19 cellular contexts compared by ENCODE assay signal in the genomic region with DNA sequence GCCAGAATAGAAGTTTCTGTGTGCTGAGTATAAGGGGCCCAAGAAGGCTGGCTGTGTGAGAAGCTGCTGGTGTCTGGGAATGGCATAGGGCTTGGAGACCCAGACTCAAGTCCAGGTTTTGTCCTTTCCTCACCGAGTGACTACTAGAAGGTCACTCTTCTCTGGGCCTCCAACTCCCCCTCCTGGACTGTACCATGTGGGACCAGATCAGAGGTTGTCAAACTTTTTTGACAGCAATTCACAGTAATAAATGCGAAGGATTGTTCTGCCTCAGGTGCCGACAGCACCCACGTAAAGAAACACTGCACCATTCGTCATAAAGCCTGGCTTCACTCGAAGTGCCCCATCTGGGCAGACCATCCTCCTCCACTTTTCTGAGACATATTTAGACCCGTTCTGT. TPM values are rescaled to one million over a fixed set of nuclear protein-coding genes. Genes with fewer than 3 reads are reported as not detected.
DNase-seq lines count a peak whose midpoint lies in the region; ATAC-seq and TF ChIP-seq lines count a peak whose summit lies in the region.
"Had no signal": no experiment of that assay in that cellular context is flagged by ENCODE, and none has a peak within 500 bp of the region (broad histone marks: within the 10 kb centered on the region; RNA-seq: fewer than 3 reads in every experiment).

No MANE protein-coding gene starts in this region.

- H3K4me3 Mint-ChIP-seq in MCF 10A (ENCODE audit: unreplicated experiment) = no peak overlapping the region
- H3K4me3 Mint-ChIP-seq in activated CD4-positive, alpha-beta memory T cell treated with anti-CD3 and anti-CD28 coated beads for 36 hours = no peak overlapping the region
- H3K4me3 Mint-ChIP-seq: CD4-positive, alpha-beta memory T cell had no signal

- TF ChIP-seq RAD21 in Ishikawa (IDR thresholded peaks at IDR 0.05; ENCODE audit: low read depth) = peak; percentile 30

- DNase-seq in MCF 10A (ENCODE audit: unreplicated experiment) = peak; percentile 57
- peak in 1 of 2 donors; percentile 50 for DNase-seq in foreskin keratinocyte
- no peak for DNase-seq in suprapubic skin (ENCODE audit: low spot score in 2 of 2)
- no peak for DNase-seq in kidney tubule cell (ENCODE audit: low spot score)
- DNase-seq in activated CD4-positive, alpha-beta memory T cell treated with anti-CD3 and anti-CD28 coated beads for 36 hours = no peak
- DNase-seq in gastrocnemius medialis = no peak
- no peak for DNase-seq in NK-92 (lab: John Stamatoyannopoulos, UW; ENCODE audit: unreplicated experiment)
- DNase-seq: ACHN; CD4-positive, alpha-beta memory T cell; DMS79; GM23248; KG1; MM.1S; NCI-H1105; NCI-H187 treated with DMSO at 0.1 percent for 48 hours; NCI-H774; SHP77 had no signal

- H3K36me3 ChIP-seq in suprapubic skin (peaks cover 18% of the 10 kb centered on the region), gastrocnemius medialis (no peaks in the 10 kb centered on the region)

- H3K9me3 ChIP-seq in suprapubic skin = no peaks in the 10 kb centered on the region
- H3K9me3 ChIP-seq in gastrocnemius medialis = no peaks in the 10 kb centered on the region

- intact Hi-C loops in MCF 10A (cut with micrococcal nuclease) (no loop called here), gastrocnemius medialis (cut with DNase I; ENCODE audit: low total_unique reads) (loop anchor here (5.0 kb wide), 1 partner anchor 50 kb away; no protein-coding TSS in a partner anchor)
- intact Hi-C loops in activated CD4-positive, alpha-beta memory T cell treated with anti-CD3 and anti-CD28 coated beads for 36 hours (cut with micrococcal nuclease) = no loop called here

- POLR2A ChIA-PET in MCF 10A (lab: Yijun Ruan, JAX) = interaction anchor here (1.5 to 42.9 kb wide), 12 partner anchors 10 to 150 kb away, joined by 4 to 3819 read pairs (median 13); partner anchors contain the start of gene PKP1
- POLR2A ChIA-PET in activated CD4-positive, alpha-beta memory T cell treated with anti-CD3 and anti-CD28 coated beads for 36 hours (lab: Charles Lee) = no interaction called here

- H3K27me3 Mint-ChIP-seq in MCF 10A (ENCODE audit: insufficient read depth, unreplicated experiment) = no peaks in the 10 kb centered on the region
- peaks cover 16% of the 10 kb centered on the region for H3K27me3 Mint-ChIP-seq in activated CD4-positive, alpha-beta memory T cell treated with anti-CD3 and anti-CD28 coated beads for 36 hours

- no TSS peak for BruUV-seq in MCF 10A (replicated peaks; lab: Mats Ljungman, UMichigan)

- in situ Hi-C loops in gastrocnemius medialis (cut with MboI; ENCODE audit: low sequenced_read_pairs in 4 of 4) = no loop called here

- H3K27ac Mint-ChIP-seq in MCF 10A (ENCODE audit: low read depth, unreplicated experiment) = peak overlapping the region; percentile 97
- no peak overlapping the region for H3K27ac Mint-ChIP-seq in activated CD4-positive, alpha-beta memory T cell treated with anti-CD3 and anti-CD28 coated beads for 36 hours
- H3K27ac Mint-ChIP-seq: CD4-positive, alpha-beta memory T cell had no signal

- no peaks in the 10 kb centered on the region for H3K9me3 Mint-ChIP-seq in MCF 10A (ENCODE audit: unreplicated experiment)
- H3K9me3 Mint-ChIP-seq in activated CD4-positive, alpha-beta memory T cell treated with anti-CD3 and anti-CD28 coated beads for 36 hours = no peaks in the 10 kb centered on the region

- CTCF ChIA-PET in MCF 10A (lab: Yijun Ruan, JAX) = interaction anchor here (0.6 to 26.0 kb wide), 19 partner anchors 12 to 242 kb away, joined by 3 to 474 read pairs (median 5); partner anchors contain the start of gene PKP1
- CTCF ChIA-PET in activated CD4-positive, alpha-beta memory T cell treated with anti-CD3 and anti-CD28 coated beads for 36 hours (lab: Charles Lee) = interaction anchor here (1.2 kb wide), 1 partner anchor 200 kb away, joined by 3 read pairs; no protein-coding TSS in a partner anchor

- H3K4me1 ChIP-seq in foreskin keratinocyte (peaks cover 44% of the 10 kb centered on the region), suprapubic skin (peaks cover 91% of the 10 kb centered on the region), gastrocnemius medialis (peaks cover 21 to 28% of the 10 kb centered on the region in 2 donors)

- peak overlapping the region; percentile 100 for H3K27ac ChIP-seq in foreskin keratinocyte
- H3K27ac ChIP-seq in suprapubic skin = peak overlapping the region; percentile 89
- H3K27ac ChIP-seq in gastrocnemius medialis = peak overlapping the region in 1 of 4 donors; percentile 42
- H3K27ac ChIP-seq: GM23248 had no signal

- no peak overlapping the region for H3K4me3 ChIP-seq in suprapubic skin
- H3K4me3 ChIP-seq in gastrocnemius medialis = no peak overlapping the region
- H3K4me3 ChIP-seq: GM23248 had no signal

- WGBS in suprapubic skin = 45% methylated on average over 7 of the region's 7 CpGs

- peaks cover 56% of the 10 kb centered on the region for H3K4me1 Mint-ChIP-seq in MCF 10A (ENCODE audit: insufficient read depth, unreplicated experiment)
- no peaks in the 10 kb centered on the region for H3K4me1 Mint-ChIP-seq in activated CD4-positive, alpha-beta memory T cell treated with anti-CD3 and anti-CD28 coated beads for 36 hours (ENCODE audit: low read depth)
- H3K4me1 Mint-ChIP-seq: CD4-positive, alpha-beta memory T cell had no signal

- ATAC-seq in foreskin keratinocyte (no peak), gastrocnemius medialis (no peak)
- ATAC-seq: Panc1 had no signal

- no peak for TF ChIP-seq POLR2A in suprapubic skin (IDR thresholded peaks at IDR 0.05)
- TF ChIP-seq POLR2A in gastrocnemius medialis (IDR thresholded peaks at IDR 0.05) = no peak

- no peaks in the 10 kb centered on the region for H3K27me3 ChIP-seq in foreskin keratinocyte
- no peaks in the 10 kb centered on the region for H3K27me3 ChIP-seq in suprapubic skin
- H3K27me3 ChIP-seq in gastrocnemius medialis = no peaks in the 10 kb centered on the region

- H3K36me3 Mint-ChIP-seq in MCF 10A (ENCODE audit: insufficient read depth, unreplicated experiment) = peaks cover 9% of the 10 kb centered on the region
- no peaks in the 10 kb centered on the region for H3K36me3 Mint-ChIP-seq in activated CD4-positive, alpha-beta memory T cell treated with anti-CD3 and anti-CD28 coated beads for 36 hours
- H3K36me3 Mint-ChIP-seq: CD4-positive, alpha-beta memory T cell had no signal

- no peak for TF ChIP-seq EP300 in Ishikawa (IDR thresholded peaks at IDR 0.05; ENCODE audit: borderline replicate concordance)
- TF ChIP-seq EP300 in suprapubic skin (IDR thresholded peaks at IDR 0.05) = no peak

- peak; percentile 13 for TF ChIP-seq CTCF in MCF 10A (IDR thresholded peaks at IDR 0.05; ENCODE audit: unreplicated experiment)
- peak; percentile 45 for TF ChIP-seq CTCF in foreskin keratinocyte (conservative IDR thresholded peaks at IDR 0.05)
- no peak for TF ChIP-seq CTCF in suprapubic skin (IDR thresholded peaks at IDR 0.05)
- TF ChIP-seq CTCF in gastrocnemius medialis (IDR thresholded peaks at IDR 0.05 in 4 of 5, conservative IDR thresholded peaks at IDR 0.05 in 1 of 5) = no peak

TF ChIP-seq in Ishikawa, 13 proteins besides CTCF, POLR2A, EP300 and RAD21 (continues in another document):
- TF ChIP-seq TEAD4 (IDR thresholded peaks at IDR 0.05) (no peak), TCF12 (IDR thresholded peaks at IDR 0.05; ENCODE audit: low read depth) (no peak), FOXM1 (IDR thresholded peaks at IDR 0.05; ENCODE audit: borderline replicate concordance, low read depth) (no peak), CREB1 (IDR thresholded peaks at IDR 0.05; ENCODE audit: low read depth) (no peak), REST (IDR thresholded peaks at IDR 0.05; ENCODE audit: low read depth) (no peak), ZBTB7A (IDR thresholded peaks at IDR 0.05; ENCODE audit: low read depth) (no peak), MAX (IDR thresholded peaks at IDR 0.05) (no peak), CEBPB (IDR thresholded peaks at IDR 0.05) (no peak), YY1 (IDR thresholded peaks at IDR 0.05; ENCODE audit: low read depth) (no peak), TAF1 (IDR thresholded peaks at IDR 0.05; ENCODE audit: low read depth) (no peak), EGR1 (IDR thresholded peaks at IDR 0.05) (no peak), NFIC (IDR thresholded peaks at IDR 0.05) (no peak)

RNA-seq across cellular contexts. Expression of gene PKP1, which starts 29.0 kb away (rescaled TPM):
- total RNA-seq in MCF 10A (2022) = 0.30 and 0.32 TPM in 2 replicates
- total RNA-seq in foreskin keratinocyte = 153 and 171 TPM in 2 replicates
- polyA plus RNA-seq in foreskin keratinocyte = 92.5 and 104 TPM in 2 replicates
- total RNA-seq in suprapubic skin = 1,000 to 10,000 TPM in 3 of 4 donors, 100 to 1,000 TPM in 1; 888 to 1,187 (median 1,096) TPM
- total RNA-seq in activated CD4-positive, alpha-beta memory T cell treated with anti-CD3 and anti-CD28 coated beads for 36 hours = not detected
- total RNA-seq in gastrocnemius medialis = 1 to 10 TPM in 3 of 4 donors, under 1 TPM in 1; 0.71 to 4.5 (median 1.2) TPM
- total RNA-seq: CD4-positive, alpha-beta memory T cell had no signal
- polyA plus RNA-seq: CD4-positive, alpha-beta memory T cell had no signal

Comparison
In these comparisons a context has a peak if more than half of its experiments do, and no peak if none do; other contexts are left out.
1. CTCF ChIP-seq: peak in MCF 10A (single experiment) and foreskin keratinocyte (single experiment); none in suprapubic skin (0 of 2) and gastrocnemius medialis (0 of 5).
2. RNA of gene PKP1, which starts 29.0 kb away (total RNA-seq): 888 to 1,187 TPM in suprapubic skin and 153 to 171 TPM in foreskin keratinocyte; 0.71 to 4.5 TPM in gastrocnemius medialis, 0.30 to 0.32 TPM in MCF 10A and not detected in activated CD4-positive, alpha-beta memory T cell treated with anti-CD3 and anti-CD28 coated beads for 36 hours; every median in the first group is over 10 times any median in the second.